ENCODE assay signal across 8 cellular contexts in genomic region chr17:78272181-78272913, GRCh38. TPM values are rescaled to one million over a fixed set of nuclear protein-coding genes. Genes with fewer than 3 reads are reported as not detected.
DNase-seq lines count a peak whose midpoint lies in the region; ATAC-seq and TF ChIP-seq lines count a peak whose summit lies in the region.

No MANE protein-coding gene starts in this region.

- no peaks in the 10 kb centered on the region for H4K20me1 ChIP-seq in SK-N-SH (ENCODE audit: insufficient read depth)

- DNase-seq in SK-N-SH (peak; percentile 15), breast epithelium (ENCODE audit: low spot score in 2 of 2) (peak; percentile 77 to 90), mesendoderm (peak; percentile 97), NCI-H2029 treated with DMSO at 0.1 percent for 48 hours (lab: John Stamatoyannopoulos, UW) (no peak), glutamatergic neuron (no peak)

- peak overlapping the region; percentile 99 for H2BK5ac ChIP-seq in mesendoderm (ENCODE audit: low read length)

- no peaks in the 10 kb centered on the region for H3K27me3 Mint-ChIP-seq in glutamatergic neuron (ENCODE audit: unreplicated experiment)

- peak overlapping the region; percentile 88 for H3K56ac ChIP-seq in mesendoderm (ENCODE audit: low read length)

- POLR2A ChIA-PET in SK-N-SH (lab: Yijun Ruan, JAX) = no interaction called here

- H3K4me1 Mint-ChIP-seq in glutamatergic neuron (ENCODE audit: low read depth, unreplicated experiment) = peaks cover 7% of the 10 kb centered on the region

- H3K9me2 ChIP-seq in SK-N-SH = no peaks in the 10 kb centered on the region

- no peaks in the 10 kb centered on the region for H3K36me3 Mint-ChIP-seq in glutamatergic neuron (ENCODE audit: unreplicated experiment)

- no peak overlapping the region for H2BK15ac ChIP-seq in mesendoderm (replicated peaks; ENCODE audit: low read depth)

- no peak overlapping the region for H4K5ac ChIP-seq in mesendoderm (ENCODE audit: low read length)

- no peak overlapping the region for H4K8ac ChIP-seq in mesendoderm (ENCODE audit: low read depth, low read length)

- H3K36me3 ChIP-seq in SK-N-SH (replicated peaks in 1 of 2; ENCODE audit: control insufficient read depth in 1 of 2, insufficient read depth in 2 of 2, low read length in 1 of 2) (no peaks in the 10 kb centered on the region), breast epithelium (no peaks in the 10 kb centered on the region), mesendoderm (ENCODE audit: control insufficient read depth, insufficient read depth, low read length) (no peaks in the 10 kb centered on the region), thymus (ENCODE audit: control insufficient read depth, insufficient read depth) (peaks cover 11% of the 10 kb centered on the region)

- 74% methylated on average over 17 of the region's 17 CpGs for WGBS in SK-N-SH (ENCODE audit: low lambda C conversion rate)
- no CpG with 5 or more reads among the region's 17 CpGs for WGBS in mesendoderm (ENCODE audit: extremely low coverage, insufficient coverage, low lambda C conversion rate)
- WGBS in thymus = 4% methylated on average over 17 of the region's 17 CpGs

- H3K9me3 Mint-ChIP-seq in glutamatergic neuron (ENCODE audit: unreplicated experiment) = peaks cover 7% of the 10 kb centered on the region

- H3K4me3 ChIP-seq in SK-N-SH (ENCODE audit: low read depth in 2 of 2, low read length in 1 of 2) (no peak overlapping the region), breast epithelium (peak overlapping the region in 2 of 3 donors; percentile 29 to 54), mesendoderm (ENCODE audit: low read length) (no peak overlapping the region), thymus (ENCODE audit: low read length) (peak overlapping the region; percentile 67)

- H3K79me1 ChIP-seq in mesendoderm (ENCODE audit: low read length) = no peaks in the 10 kb centered on the region

- H3K4me1 ChIP-seq in SK-N-SH (ENCODE audit: control insufficient read depth in 1 of 2, insufficient read depth in 2 of 2, low read depth in 1 of 2, low read length in 1 of 2) (peaks cover 0 to 54% of the 10 kb centered on the region in 2 experiments; a peak in 2 of 4 replicates), breast epithelium (no peaks in the 10 kb centered on the region), mesendoderm (ENCODE audit: control insufficient read depth, low read depth, low read length) (peaks cover 34% of the 10 kb centered on the region), thymus (ENCODE audit: control insufficient read depth, insufficient read depth, low read length) (peaks cover 61% of the 10 kb centered on the region)

- intact Hi-C loops in breast epithelium (cut with DNase I; ENCODE audit: low total_unique reads) = no loop called here

- H3F3A ChIP-seq in SK-N-SH (replicated peaks; ENCODE audit: insufficient read depth) = no peaks in the 10 kb centered on the region

- H3K9ac ChIP-seq in SK-N-SH (no peak overlapping the region), mesendoderm (ENCODE audit: low read length) (peak overlapping the region; percentile 43)

- TF ChIP-seq RAD21 in SK-N-SH (IDR thresholded peaks at IDR 0.05; ENCODE audit: low read length) = no peak

- ATAC-seq in HG02678 (IDR thresholded peaks at IDR 0.05; ENCODE audit: unreplicated experiment) = peak; percentile 37
- ATAC-seq in HG03196 (IDR thresholded peaks at IDR 0.05; ENCODE audit: unreplicated experiment) = no peak

- CTCF ChIA-PET in SK-N-SH (lab: Yijun Ruan, JAX) = interaction anchor here (0.9 to 6.6 kb wide), 3 partner anchors 17 to 88 kb away, joined by 3 to 46 read pairs (median 6); no protein-coding TSS in a partner anchor

- no peak for TF ChIP-seq POLR2A in breast epithelium (IDR thresholded peaks at IDR 0.05)

- peak overlapping the region; percentile 52 for H2AK5ac ChIP-seq in mesendoderm (ENCODE audit: low read length)

- no peak for TF ChIP-seq EP300 in SK-N-SH (IDR thresholded peaks at IDR 0.05; ENCODE audit: borderline replicate concordance in 1 of 2, low read depth in 1 of 2, low read length in 1 of 2)

- H3K27me3 ChIP-seq in SK-N-SH (ENCODE audit: insufficient read depth) (peaks cover 16% of the 10 kb centered on the region), breast epithelium (no peaks in the 10 kb centered on the region), mesendoderm (ENCODE audit: insufficient read depth, low read length, poor library complexity) (no peaks in the 10 kb centered on the region), thymus (ENCODE audit: control insufficient read depth, insufficient read depth) (no peaks in the 10 kb centered on the region)

- H3K18ac ChIP-seq in mesendoderm (ENCODE audit: low read length) = peak overlapping the region; percentile 51

- TF ChIP-seq CTCF in SK-N-SH (IDR thresholded peaks at IDR 0.05) (no peak), breast epithelium (IDR thresholded peaks at IDR 0.05) (no peak), glutamatergic neuron (IDR thresholded peaks at IDR 0.05; ENCODE audit: partially characterized antibody, unreplicated experiment) (no peak)

- H3K4ac ChIP-seq in mesendoderm (ENCODE audit: low read depth, low read length) = peak overlapping the region; percentile 64

- H3K27ac ChIP-seq in SK-N-SH (ENCODE audit: low read depth in 2 of 2, low read length in 1 of 2) = no peak overlapping the region; a peak in 1 of 4 replicates
- peak overlapping the region; percentile 50 to 52 for H3K27ac ChIP-seq in breast epithelium
- H3K27ac ChIP-seq in mesendoderm (ENCODE audit: low read depth, low read length) = peak overlapping the region; percentile 93
- H3K27ac ChIP-seq in thymus (ENCODE audit: low read depth) = peak overlapping the region; percentile 96

- no peak overlapping the region for H2AFZ ChIP-seq in SK-N-SH (ENCODE audit: low read depth)

- no peak overlapping the region for H3K4me3 Mint-ChIP-seq in glutamatergic neuron (ENCODE audit: unreplicated experiment)

- H2BK120ac ChIP-seq in mesendoderm (ENCODE audit: low read depth, low read length) = peak overlapping the region; percentile 8

- H3K23ac ChIP-seq in mesendoderm (ENCODE audit: low read length) = peak overlapping the region; percentile 20

- no peak overlapping the region for H3K27ac Mint-ChIP-seq in glutamatergic neuron (ENCODE audit: unreplicated experiment)

- H3K9me3 ChIP-seq in SK-N-SH = no peaks in the 10 kb centered on the region
- H3K9me3 ChIP-seq in breast epithelium = no peaks in the 10 kb centered on the region
- H3K9me3 ChIP-seq in thymus (ENCODE audit: control insufficient read depth) = peaks cover 2% of the 10 kb centered on the region

- H3K4me2 ChIP-seq in SK-N-SH (no peak overlapping the region), mesendoderm (ENCODE audit: low read length) (no peak overlapping the region)

- H3K79me2 ChIP-seq in SK-N-SH (ENCODE audit: insufficient read depth) (no peaks in the 10 kb centered on the region), mesendoderm (ENCODE audit: control insufficient read depth, insufficient read depth, low read length) (no peaks in the 10 kb centered on the region)

TF ChIP-seq in SK-N-SH, 30 proteins besides CTCF, POLR2A, EP300 and RAD21:
- TF ChIP-seq JUND (IDR thresholded peaks at IDR 0.05) (no peak), POLR2AphosphoS5 (IDR thresholded peaks at IDR 0.05; ENCODE audit: low read depth, low read length) (no peak), SIN3A (IDR thresholded peaks at IDR 0.05; ENCODE audit: borderline replicate concordance, low read depth, low read length) (no peak), RCOR1 (IDR thresholded peaks at IDR 0.05; ENCODE audit: low read length) (no peak), GABPA (IDR thresholded peaks at IDR 0.05; ENCODE audit: low read depth) (no peak), MEF2A (IDR thresholded peaks at IDR 0.05; ENCODE audit: borderline replicate concordance, low read depth) (no peak), NFIC (IDR thresholded peaks at IDR 0.05; ENCODE audit: borderline replicate concordance) (no peak), ELF1 (IDR thresholded peaks at IDR 0.05) (no peak), EZH2phosphoT487 (IDR thresholded peaks at IDR 0.05; ENCODE audit: borderline replicate concordance, low read depth) (no peak), SMC3 (IDR thresholded peaks at IDR 0.05; ENCODE audit: low read depth, low read length) (no peak), RXRA (IDR thresholded peaks at IDR 0.05; ENCODE audit: borderline replicate concordance, low read depth) (no peak), GATA2 (CRISPR knock-in tag; IDR thresholded peaks at IDR 0.05) (no peak), USF2 (IDR thresholded peaks at IDR 0.05; ENCODE audit: borderline replicate concordance, low read depth, low read length) (no peak), MXI1 (IDR thresholded peaks at IDR 0.05; ENCODE audit: low read depth, low read length) (no peak), FOXM1 (IDR thresholded peaks at IDR 0.05; ENCODE audit: low read depth) (no peak)

RNA-seq across cellular contexts. Expression of gene TMEM235, which starts 40.9 kb away (rescaled TPM):
- polyA plus RNA-seq in SK-N-SH (2012; rRNA removed) (not detected in 2 replicates), thymus (0.50 TPM)
- polyA plus RNA-seq in SK-N-SH (2012; cell fraction: cytosol; rRNA removed) = 0.04 TPM in 1 of 2 replicates, not detected in the other
- polyA plus RNA-seq in SK-N-SH (2012; cell fraction: nucleus; rRNA removed) = not detected in 2 replicates
- total RNA-seq in breast epithelium (not detected), glutamatergic neuron (ENCODE audit: unreplicated experiment) (not detected)
- not detected for polyA plus RNA-seq in mesendoderm (2013, experiment 1 of 2)
- polyA plus RNA-seq in mesendoderm (2013, experiment 2 of 2) = not detected

RNA-seq across cellular contexts. Expression of gene BIRC5, which starts 58.3 kb away (rescaled TPM):
- polyA plus RNA-seq in SK-N-SH (2012; rRNA removed) (23.5 and 31.4 TPM in 2 replicates), thymus (6.8 TPM)
- polyA plus RNA-seq in SK-N-SH (2012; cell fraction: cytosol; rRNA removed) = 25.8 and 29.6 TPM in 2 replicates
- 13.7 and 15.8 TPM in 2 replicates for polyA plus RNA-seq in SK-N-SH (2012; cell fraction: nucleus; rRNA removed)
- total RNA-seq in breast epithelium (1 to 10 TPM in 1 of 3 donors, under 1 TPM in 2; 0.29 to 1.9 (median 0.33) TPM), glutamatergic neuron (ENCODE audit: unreplicated experiment) (14.5 TPM)
- 69.7 TPM for polyA plus RNA-seq in mesendoderm (2013, experiment 1 of 2)
- 68.0 TPM for polyA plus RNA-seq in mesendoderm (2013, experiment 2 of 2)

Comparison
In these comparisons a context has a peak if more than half of its experiments do, and no peak if none do; other contexts are left out.
1. DNase-seq: peak in SK-N-SH (single experiment), breast epithelium (2 of 2) and mesendoderm (single experiment); none in NCI-H2029 treated with DMSO at 0.1 percent for 48 hours (single experiment) and glutamatergic neuron (single experiment).
2. H3K27ac ChIP-seq: peak in breast epithelium (2 of 2), mesendoderm (single experiment) and thymus (single experiment); none in SK-N-SH (0 of 2).
3. H3K4me3 ChIP-seq: peak in breast epithelium (2 of 3) and thymus (single experiment); none in SK-N-SH (0 of 2) and mesendoderm (single experiment).